21 cellular contexts compared by ENCODE assay signal in genomic region chr5:102018690-102019089, GRCh38.
"Had no signal": no experiment of that assay in that cellular context is flagged by ENCODE, and none has a peak within 500 bp of the region (broad histone marks: within the 10 kb centered on the region; RNA-seq: fewer than 3 reads in every experiment).

No MANE protein-coding gene starts in this region.

- H3K27ac Mint-ChIP-seq: activated CD4-positive, alpha-beta T cell treated with anti-CD3 and anti-CD28 coated beads for 36 hours; activated naive CD8-positive, alpha-beta T cell treated with anti-CD3 and anti-CD28 coated beads for 36 hours; effector memory CD8-positive, alpha-beta T cell; memory B cell; stimulated activated naive CD8-positive, alpha-beta T cell treated with anti-CD3 and anti-CD28 coated beads, Interleukin-15, Interleukin-2, amounts not matched to agents 100 ng/mL and 50 ng/mL, for 24 hours had no signal

- H3K36me3 Mint-ChIP-seq: activated naive CD8-positive, alpha-beta T cell treated with anti-CD3 and anti-CD28 coated beads for 36 hours; memory B cell; naive B cell had no signal

- H3K9me3 ChIP-seq: mucosa of descending colon, ovary, psoas muscle, tibial nerve, uterus had no signal

- H3K4me1 ChIP-seq: psoas muscle, tibial nerve, uterus had no signal

- H3K4me1 Mint-ChIP-seq: activated CD4-positive, alpha-beta T cell treated with anti-CD3 and anti-CD28 coated beads for 36 hours; activated naive CD8-positive, alpha-beta T cell treated with anti-CD3 and anti-CD28 coated beads for 36 hours; memory B cell; naive B cell had no signal

- H3K4me3 ChIP-seq: cardiac muscle cell, mucosa of descending colon, ovary, psoas muscle, skin epidermis, tibial nerve, uterus had no signal

- H3K4me3 Mint-ChIP-seq: activated CD4-positive, alpha-beta T cell treated with anti-CD3 and anti-CD28 coated beads for 36 hours; activated naive CD8-positive, alpha-beta T cell treated with anti-CD3 and anti-CD28 coated beads for 36 hours; effector memory CD8-positive, alpha-beta T cell; memory B cell; naive B cell; stimulated activated naive CD8-positive, alpha-beta T cell treated with anti-CD3 and anti-CD28 coated beads, Interleukin-15, Interleukin-2, amounts not matched to agents 100 ng/mL and 50 ng/mL, for 24 hours had no signal

- H3K36me3 ChIP-seq: cardiac muscle cell, ovary, tibial nerve, uterus had no signal

- ATAC-seq: activated CD4-positive, alpha-beta T cell treated with anti-CD3 and anti-CD28 coated beads for 36 hours; effector memory CD8-positive, alpha-beta T cell; left ventricle myocardium superior; mucosa of descending colon; psoas muscle; right cardiac atrium had no signal

- H3K27ac ChIP-seq: cardiac muscle cell, ovary, psoas muscle, skin epidermis, tibial nerve, uterus had no signal

- H3K27me3 ChIP-seq: cardiac muscle cell, ovary, tibial nerve, uterus had no signal

- H3K27me3 Mint-ChIP-seq: activated CD4-positive, alpha-beta T cell treated with anti-CD3 and anti-CD28 coated beads for 36 hours; activated naive CD8-positive, alpha-beta T cell treated with anti-CD3 and anti-CD28 coated beads for 36 hours; effector memory CD8-positive, alpha-beta T cell; memory B cell; naive B cell; stimulated activated naive CD8-positive, alpha-beta T cell treated with anti-CD3 and anti-CD28 coated beads, Interleukin-15, Interleukin-2, amounts not matched to agents 100 ng/mL and 50 ng/mL, for 24 hours had no signal

- DNase-seq: activated CD4-positive, alpha-beta T cell treated with anti-CD3 and anti-CD28 coated beads for 36 hours; activated CD4-positive, alpha-beta T cell treated with anti-CD3 and anti-CD28 coated beads, Interleukin-2, amount 50 U/mL, for 48 hours; activated naive CD8-positive, alpha-beta T cell treated with anti-CD3 and anti-CD28 coated beads for 36 hours; amniotic stem cell; dermis blood vessel endothelial cell; effector memory CD8-positive, alpha-beta T cell; foreskin fibroblast; left ventricle myocardium superior; mucosa of descending colon; naive B cell; ovary; psoas muscle; stimulated activated CD4-positive, alpha-beta T cell treated with anti-CD3 and anti-CD28 coated beads, Interleukin-15, amount 100 ng/mL, for 24 hours; stimulated activated CD4-positive, alpha-beta T cell treated with anti-CD3 and anti-CD28 coated beads, Interleukin-2, amount 100 ng/mL, for 48 hours had no signal
